ENCODE assay signal across 8 cellular contexts in genomic region chr7:100604078-100604975, GRCh38. TPM values are rescaled to one million over a fixed set of nuclear protein-coding genes. Genes with fewer than 3 reads are reported as not detected.
DNase-seq lines count a peak whose midpoint lies in the region; ATAC-seq and TF ChIP-seq lines count a peak whose summit lies in the region.

No MANE protein-coding gene starts in this region.

- TF ChIP-seq CTCF in AG04450 (IDR thresholded peaks at IDR 0.05; ENCODE audit: low read depth, low read length) (peak; percentile 46), prostate gland (IDR thresholded peaks at IDR 0.05) (peak; percentile 33 to 59 (median 48))

- DNase-seq in AG04450 (ENCODE audit: low read depth, low spot score): no peak
- no peak for DNase-seq in SK-N-MC (ENCODE audit: low read depth, low spot score)
- DNase-seq in activated naive CD4-positive, alpha-beta T cell treated with anti-CD3 and anti-CD28 coated beads, Interleukin-2, amount 50 U/mL, for 72 hours (ENCODE audit: low spot score in 2 of 2): peak; percentile 71 to 84
- peak; percentile 90 for DNase-seq in cardiac septum (ENCODE audit: low spot score)
- peak; percentile 54 for DNase-seq in prostate gland (ENCODE audit: low spot score)
- DNase-seq in occipital lobe (lab: John Stamatoyannopoulos, UW): no peak

- CTCF ChIA-PET in AG04450 (lab: Charles Lee): interaction anchor here (0.9 to 2.2 kb wide), 3 partner anchors 9 to 135 kb away, joined by 4 to 14 read pairs (median 6); partner anchors contain the start of gene MOSPD3

- intact Hi-C loops in cardiac septum (cut with DNase I) (no loop called here), prostate gland (cut with DNase I) (no loop called here)

- whole genome bisulfite sequencing in prostate gland: under 1% methylated on average over 44 of the region's 66 CpGs

- H3K9me3 ChIP-seq in AG04450 (ENCODE audit: control insufficient read depth, insufficient read depth, low read length): no peaks in the 10 kb centered on the region; the same call in 1 of the 2 replicates
- no peaks in the 10 kb centered on the region for H3K9me3 ChIP-seq in SK-N-MC (ENCODE audit: low read depth, low read length)
- H3K9me3 ChIP-seq in prostate gland: no peaks in the 10 kb centered on the region

- H3K4me3 ChIP-seq in AG04450 (ENCODE audit: low read depth, low read length) (peak overlapping the region; percentile 94), SK-N-MC (peak overlapping the region; percentile 83), prostate gland (peak overlapping the region; percentile 52 to 68)

- TF ChIP-seq RAD21 in Ishikawa (IDR thresholded peaks at IDR 0.05; ENCODE audit: low read depth): no peak

- no peaks in the 10 kb centered on the region for H3K27me3 ChIP-seq in AG04450 (ENCODE audit: control insufficient read depth, insufficient read depth, low read length)
- no peaks in the 10 kb centered on the region for H3K27me3 ChIP-seq in prostate gland (replicated peaks; ENCODE audit: insufficient read depth)

- no peak for TF ChIP-seq EP300 in Ishikawa (IDR thresholded peaks at IDR 0.05; ENCODE audit: borderline replicate concordance)

- H3K9ac ChIP-seq in SK-N-MC (ENCODE audit: insufficient read length): peak overlapping the region; percentile 53

- POLR2A ChIA-PET in AG04450 (lab: Yijun Ruan, JAX): interaction anchor here (0.5 to 3.9 kb wide), 6 partner anchors 8 to 1732 kb away, joined by 4 to 68 read pairs (median 12); partner anchors contain the start of genes FBXO24, LRCH4 and MOSPD3

- TF ChIP-seq POLR2A in GM18526 (IDR thresholded peaks at IDR 0.05; ENCODE audit: extremely low read depth, insufficient read length) (peak; percentile 24), prostate gland (IDR thresholded peaks at IDR 0.05) (peak; percentile 43)

- H3K36me3 ChIP-seq in SK-N-MC (ENCODE audit: insufficient read depth, low read length): no peaks in the 10 kb centered on the region
- no peaks in the 10 kb centered on the region for H3K36me3 ChIP-seq in prostate gland

- H3K27ac Mint-ChIP-seq in activated naive CD4-positive, alpha-beta T cell treated with anti-CD3 and anti-CD28 coated beads, Interleukin-2, amount 50 U/mL, for 72 hours: peak overlapping the region; percentile 73 to 87

- H3K4me1 ChIP-seq in prostate gland (replicated peaks): no peaks in the 10 kb centered on the region

- peak; percentile 75 to 78 for ATAC-seq in activated naive CD4-positive, alpha-beta T cell treated with anti-CD3 and anti-CD28 coated beads, Interleukin-2, amount 50 U/mL, for 72 hours

- H3K27ac ChIP-seq in AG04450 (ENCODE audit: low read depth, low read length): peak overlapping the region; percentile 77
- H3K27ac ChIP-seq in SK-N-MC: peak overlapping the region; percentile 92
- H3K27ac ChIP-seq in prostate gland: peak overlapping the region; percentile 74 to 77

- H3K9me3 Mint-ChIP-seq in activated naive CD4-positive, alpha-beta T cell treated with anti-CD3 and anti-CD28 coated beads, Interleukin-2, amount 50 U/mL, for 72 hours: no peaks in the 10 kb centered on the region

- no peaks in the 10 kb centered on the region for H3K36me3 Mint-ChIP-seq in activated naive CD4-positive, alpha-beta T cell treated with anti-CD3 and anti-CD28 coated beads, Interleukin-2, amount 50 U/mL, for 72 hours

TF ChIP-seq in Ishikawa, 13 proteins besides CTCF, POLR2A, EP300 and RAD21:
- TF ChIP-seq YY1 (IDR thresholded peaks at IDR 0.05; ENCODE audit: low read depth) (no peak), TAF1 (IDR thresholded peaks at IDR 0.05; ENCODE audit: low read depth) (peak; percentile 19; the same call in 1 of the 2 replicates), FOXM1 (IDR thresholded peaks at IDR 0.05; ENCODE audit: borderline replicate concordance, low read depth) (no peak), ZBTB7A (IDR thresholded peaks at IDR 0.05; ENCODE audit: low read depth) (peak; percentile 87; the same call in 1 of the 2 replicates)
TF ChIP-seq in Ishikawa: peak in this region for 2.

RNA-seq across cellular contexts. Expression of gene PCOLCE, which starts 2.2 kb away (rescaled TPM):
- 164 and 227 TPM in 2 replicates for polyA plus RNA-seq in AG04450 (2011; rRNA removed)
- 37.1 and 50.6 TPM in 2 replicates for polyA minus RNA-seq in AG04450 (2011; rRNA and poly(A)+ RNA removed)
- total RNA-seq in activated naive CD4-positive, alpha-beta T cell treated with anti-CD3 and anti-CD28 coated beads, Interleukin-2, amount 50 U/mL, for 72 hours: 10 to 100 TPM; 14.8 to 19.6 TPM
- total RNA-seq in cardiac septum: 39.5 TPM
- total RNA-seq in prostate gland: 10 to 100 TPM; 11.8 to 49.5 TPM
- 4.2 TPM for total RNA-seq in occipital lobe

RNA-seq across cellular contexts. Expression of gene MOSPD3, which starts 8.0 kb away (rescaled TPM):
- polyA plus RNA-seq in AG04450 (2011; rRNA removed): 9.1 and 10.0 TPM in 2 replicates
- 4.0 and 4.8 TPM in 2 replicates for polyA minus RNA-seq in AG04450 (2011; rRNA and poly(A)+ RNA removed)
- total RNA-seq in activated naive CD4-positive, alpha-beta T cell treated with anti-CD3 and anti-CD28 coated beads, Interleukin-2, amount 50 U/mL, for 72 hours: 10 to 100 TPM; 20.7 to 28.0 TPM
- 9.2 TPM for total RNA-seq in cardiac septum
- 10 to 100 TPM; 20.1 to 36.1 TPM for total RNA-seq in prostate gland
- 12.2 TPM for total RNA-seq in occipital lobe

RNA-seq across cellular contexts. Expression of gene FBXO24, which starts 18.2 kb away (rescaled TPM):
- polyA plus RNA-seq in AG04450 (2011; rRNA removed): 0.29 and 0.33 TPM in 2 replicates
- 0.35 and 2.1 TPM in 2 replicates for polyA minus RNA-seq in AG04450 (2011; rRNA and poly(A)+ RNA removed)
- total RNA-seq in activated naive CD4-positive, alpha-beta T cell treated with anti-CD3 and anti-CD28 coated beads, Interleukin-2, amount 50 U/mL, for 72 hours: 1 to 10 TPM; 1.9 to 4.0 TPM
- total RNA-seq in cardiac septum (0.40 TPM), prostate gland (1 to 10 TPM; 2.3 to 9.7 TPM), occipital lobe (0.16 TPM)

RNA-seq across cellular contexts. Expression of gene LRCH4, which starts 18.4 kb away (rescaled TPM):
- polyA plus RNA-seq in AG04450 (2011; rRNA removed): 11.3 and 12.9 TPM in 2 replicates
- 16.2 and 22.0 TPM in 2 replicates for polyA minus RNA-seq in AG04450 (2011; rRNA and poly(A)+ RNA removed)
- total RNA-seq in activated naive CD4-positive, alpha-beta T cell treated with anti-CD3 and anti-CD28 coated beads, Interleukin-2, amount 50 U/mL, for 72 hours: 100 to 1,000 TPM in 1 of 2 donors, 10 to 100 TPM in 1; 76.2 to 178 TPM
- 25.8 TPM for total RNA-seq in cardiac septum
- total RNA-seq in prostate gland: 100 to 1,000 TPM in 1 of 2 donors, 10 to 100 TPM in 1; 66.8 to 202 TPM
- 6.4 TPM for total RNA-seq in occipital lobe

RNA-seq across cellular contexts. Expression of gene SAP25, which starts 30.6 kb away (rescaled TPM):
- polyA plus RNA-seq in AG04450 (2011; rRNA removed): not detected in 2 replicates
- polyA minus RNA-seq in AG04450 (2011; rRNA and poly(A)+ RNA removed): not detected in 2 replicates
- 10 to 100 TPM; 10.6 to 26.0 TPM for total RNA-seq in activated naive CD4-positive, alpha-beta T cell treated with anti-CD3 and anti-CD28 coated beads, Interleukin-2, amount 50 U/mL, for 72 hours
- total RNA-seq in cardiac septum (not detected), prostate gland (10 to 100 TPM in 1 of 2 donors, 1 to 10 TPM in 1; 2.5 to 19.5 TPM), occipital lobe (not detected)

Comparison
In these comparisons a context has a peak if more than half of its experiments do, and no peak if none do; other contexts are left out.
1. DNase-seq: peak in activated naive CD4-positive, alpha-beta T cell treated with anti-CD3 and anti-CD28 coated beads, Interleukin-2, amount 50 U/mL, for 72 hours (2 of 2), cardiac septum (single experiment) and prostate gland (single experiment); none in AG04450 (single experiment), SK-N-MC (single experiment) and occipital lobe (single experiment).
2. Peak in every context shown above with its lines, with median percentiles within 50 percentile points of each other: H3K27ac ChIP-seq and H3K4me3 ChIP-seq.